In the genomic region with DNA sequence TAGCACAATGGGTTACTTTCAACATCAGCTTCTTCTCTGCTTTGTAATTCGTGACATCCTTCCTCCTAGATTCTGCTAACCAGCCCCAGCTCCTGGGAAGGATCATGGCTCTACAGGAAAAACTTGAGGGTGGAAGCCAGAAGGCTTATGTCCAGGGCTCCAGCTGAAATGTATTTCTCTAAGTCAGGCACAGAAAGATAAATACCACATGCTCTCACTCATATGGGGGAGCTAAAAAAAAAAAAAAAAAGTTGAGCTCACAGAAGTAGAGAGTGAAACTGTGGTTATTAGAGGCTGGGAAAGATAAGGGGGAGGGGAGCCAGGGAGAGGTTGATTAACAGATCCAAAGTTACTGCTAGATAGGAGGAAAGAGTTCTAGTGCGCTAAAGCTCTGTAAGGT, we compare ENCODE assay signal across 16 cellular contexts.
DNase-seq lines count a peak whose midpoint lies in the region.
"Had no signal": no experiment of that assay in that cellular context is flagged by ENCODE, and none has a peak within 500 bp of the region (broad histone marks: within the 10 kb centered on the region; RNA-seq: fewer than 3 reads in every experiment).

No MANE protein-coding gene starts in this region.

- H3K27ac Mint-ChIP-seq in activated CD4-positive, alpha-beta T cell treated with anti-CD3 and anti-CD28 coated beads, Interleukin-2, amount 10 ng/mL, durations not matched to agents 7 days and 5 days: peak overlapping the region; percentile 61
- H3K27ac Mint-ChIP-seq: CD8-positive, alpha-beta memory T cell had no signal

- H3K27me3 Mint-ChIP-seq in activated CD4-positive, alpha-beta T cell treated with anti-CD3 and anti-CD28 coated beads, Interleukin-2, amount 10 ng/mL, durations not matched to agents 7 days and 5 days: peaks cover 6% of the 10 kb centered on the region

- POLR2A ChIA-PET in activated CD4-positive, alpha-beta T cell treated with anti-CD3 and anti-CD28 coated beads, Interleukin-2, amount 10 ng/mL, durations not matched to agents 7 days and 5 days (lab: Charles Lee): no interaction called here

- H3K4me1 Mint-ChIP-seq in activated CD4-positive, alpha-beta T cell treated with anti-CD3 and anti-CD28 coated beads, Interleukin-2, amount 10 ng/mL, durations not matched to agents 7 days and 5 days: no peaks in the 10 kb centered on the region
- H3K4me1 Mint-ChIP-seq: CD8-positive, alpha-beta memory T cell had no signal

- CTCF ChIA-PET in activated CD4-positive, alpha-beta T cell treated with anti-CD3 and anti-CD28 coated beads, Interleukin-2, amount 10 ng/mL, durations not matched to agents 7 days and 5 days (lab: Charles Lee): interaction anchor here (0.6 kb wide), 1 partner anchor 297 kb away, joined by 5 read pairs; no protein-coding TSS in a partner anchor

- H3K9me3 Mint-ChIP-seq in activated CD4-positive, alpha-beta T cell treated with anti-CD3 and anti-CD28 coated beads, Interleukin-2, amount 10 ng/mL, durations not matched to agents 7 days and 5 days: no peaks in the 10 kb centered on the region
- H3K9me3 Mint-ChIP-seq: CD8-positive, alpha-beta memory T cell had no signal

- no peaks in the 10 kb centered on the region for H3K36me3 Mint-ChIP-seq in activated CD4-positive, alpha-beta T cell treated with anti-CD3 and anti-CD28 coated beads, Interleukin-2, amount 10 ng/mL, durations not matched to agents 7 days and 5 days (ENCODE audit: low read depth)
- H3K36me3 Mint-ChIP-seq: CD8-positive, alpha-beta memory T cell had no signal

- H3K27ac ChIP-seq in cingulate gyrus (ENCODE audit: low read depth, low read length): peak overlapping the region; percentile 63
- peak overlapping the region; percentile 82 for H3K27ac ChIP-seq in temporal lobe (ENCODE audit: low read depth, low read length)
- H3K27ac ChIP-seq: BLaER1 had no signal

- H3K4me3 Mint-ChIP-seq in activated CD4-positive, alpha-beta T cell treated with anti-CD3 and anti-CD28 coated beads, Interleukin-2, amount 10 ng/mL, durations not matched to agents 7 days and 5 days: no peak overlapping the region
- H3K4me3 Mint-ChIP-seq: CD8-positive, alpha-beta memory T cell had no signal

- DNase-seq in activated CD4-positive, alpha-beta T cell treated with anti-CD3 and anti-CD28 coated beads, Interleukin-2, amount 10 ng/mL, durations not matched to agents 7 days and 5 days: no peak
- DNase-seq in activated CD4-positive, alpha-beta T cell treated with anti-CD3 and anti-CD28 coated beads, Interleukin-2, amount 50 U/mL, for 4 hours: no peak
- peak; percentile 53 for DNase-seq in left kidney (ENCODE audit: low read depth, low spot score)
- DNase-seq in COR-L47 (lab: John Stamatoyannopoulos, UW): no peak
- no peak for DNase-seq in NCI-H748 treated with DMSO at 0.1 percent for 48 hours (lab: John Stamatoyannopoulos, UW)
- DNase-seq in nucleus accumbens (lab: John Stamatoyannopoulos, UW): no peak
- DNase-seq: 8988T; CD8-positive, alpha-beta memory T cell; DMS 273 treated with DMSO at 0.1 percent for 48 hours; KG1; NCI-H1092; NCI-H1694 treated with DMSO at 0.1 percent for 48 hours; NCI-H446 treated with DMSO at 0.1 percent for 48 hours had no signal
